In the genomic region with DNA sequence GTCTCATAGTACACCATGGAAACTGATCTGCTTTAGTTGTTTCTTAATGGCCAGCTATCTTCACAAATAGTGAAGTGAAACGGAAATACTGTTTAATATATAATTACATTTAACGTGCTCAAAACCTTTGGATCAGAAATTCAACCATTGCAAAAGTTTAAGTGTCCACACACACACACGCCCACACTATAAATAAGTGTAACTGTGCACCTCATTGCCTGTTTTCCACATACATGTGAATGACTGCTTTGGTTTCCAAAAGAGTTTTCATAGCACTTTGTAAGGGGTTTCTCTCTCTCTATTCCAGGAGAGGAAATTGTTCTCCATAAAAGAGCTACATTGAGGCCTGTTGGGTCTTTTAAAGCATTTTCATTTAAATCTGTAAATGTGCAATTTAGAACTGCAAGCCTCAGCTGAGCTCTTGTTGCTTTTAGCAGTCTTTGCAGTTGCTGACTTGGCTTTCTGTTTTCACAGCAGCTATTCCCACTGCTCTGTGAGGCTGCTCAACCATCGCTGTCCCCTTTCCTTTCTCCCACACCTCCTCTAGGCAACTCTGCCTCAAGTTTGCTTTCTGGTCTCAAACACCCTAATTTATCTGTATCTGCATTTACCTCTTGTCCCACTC, we compare ENCODE assay signal across 14 cellular contexts.
A peak's percentile ranks its signal among the peaks of the same experiment; 100 is the strongest.
DNase-seq lines count a peak whose midpoint lies in the region; ATAC-seq and TF ChIP-seq lines count a peak whose summit lies in the region.
"Had no signal": no experiment of that assay in that cellular context is flagged by ENCODE, and none has a peak within 500 bp of the region (broad histone marks: within the 10 kb centered on the region; RNA-seq: fewer than 3 reads in every experiment).

No MANE protein-coding gene starts in this region.

- intact Hi-C loops in dorsolateral prefrontal cortex (cut with DNase I), result no loop called here
- intact Hi-C loops in right cardiac atrium (cut with DNase I), result loop anchor here in 1 of 4 donors (10.0 kb wide), 2 partner anchors 247 to 333 kb away; no protein-coding TSS in a partner anchor
- intact Hi-C loops in lower lobe of right lung (cut with DNase I), result no loop called here

- no peak overlapping the region for H3K23ac ChIP-seq in H9 (ENCODE audit: insufficient read length, low read depth, low read length)

- H3K4me2 ChIP-seq in H9 (ENCODE audit: insufficient read depth, insufficient read length, low read length), result peak overlapping the region; percentile 1

- H3K27me3 ChIP-seq in H9 (ENCODE audit: insufficient read depth, low read length) (no peaks in the 10 kb centered on the region), dorsolateral prefrontal cortex (no peaks in the 10 kb centered on the region), right cardiac atrium (ENCODE audit: control insufficient read depth, insufficient read depth) (no peaks in the 10 kb centered on the region), skeletal muscle tissue (ENCODE audit: control insufficient read depth in 3 of 3, insufficient read depth in 3 of 3, low read length in 3 of 3) (no peaks in the 10 kb centered on the region), lower lobe of right lung (ENCODE audit: low read depth) (no peaks in the 10 kb centered on the region)

- no peak overlapping the region for H3K56ac ChIP-seq in H9 (ENCODE audit: insufficient read length, low read depth, low read length)

- no peak overlapping the region for H3T11ph ChIP-seq in H9 (ENCODE audit: low read length)

- H3K27me3 Mint-ChIP-seq in H9 (ENCODE audit: low read depth), result no peaks in the 10 kb centered on the region

- H3K79me1 ChIP-seq in H9 (ENCODE audit: insufficient read depth, low read depth, low read length, poor library complexity, severe bottlenecking), result no peaks in the 10 kb centered on the region

- H2AK5ac ChIP-seq in H9 (ENCODE audit: insufficient read length, low read length), result no peak overlapping the region

- H3K36me3 Mint-ChIP-seq in H9 (ENCODE audit: insufficient read depth in 1 of 3, low read depth in 3 of 3), result no peaks in the 10 kb centered on the region; a peak in 2 of 7 replicates

- DNase-seq in H9 (no peak), dorsolateral prefrontal cortex (no peak), right cardiac atrium (no peak), lower lobe of right lung (no peak), omental fat pad (ENCODE audit: low spot score) (no peak)
- DNase-seq: activated CD8-positive, alpha-beta memory T cell treated with anti-CD3 and anti-CD28 coated beads, Interleukin-2, amount 50 U/mL, for 48 hours; activated gamma-delta T cell treated with Interleukin-2 at 50 U/mL for 16 hours; AML-193; cortex of kidney; EL; NCI-H2107; NCI-H69 had no signal

- H4K20me1 ChIP-seq in H9 (ENCODE audit: control insufficient read depth, insufficient read depth, insufficient read length), result no peaks in the 10 kb centered on the region

- H3K9ac ChIP-seq in H9 (ENCODE audit: extremely low read depth, insufficient read length, low read length) (no peak overlapping the region), skeletal muscle tissue (ENCODE audit: low read depth in 1 of 3, low read length in 3 of 3) (peak overlapping the region in 1 of 3 donors; percentile 6)

- H3K27ac ChIP-seq in H9 (ENCODE audit: insufficient read length, low read depth, low read length) (no peak overlapping the region), dorsolateral prefrontal cortex (peak overlapping the region in 53 of 59 donors; percentile 1 to 82 (median 52)), right cardiac atrium (ENCODE audit: low read length) (no peak overlapping the region), skeletal muscle tissue (ENCODE audit: low read depth, low read length) (peak overlapping the region; percentile 6), lower lobe of right lung (no peak overlapping the region)

- H3K9me3 ChIP-seq in H9 (ENCODE audit: control insufficient read depth, low read depth, low read length) (no peaks in the 10 kb centered on the region), right cardiac atrium (ENCODE audit: control insufficient read depth, low read length) (no peaks in the 10 kb centered on the region), skeletal muscle tissue (ENCODE audit: control insufficient read depth in 3 of 3, low read length in 3 of 3) (no peaks in the 10 kb centered on the region), lower lobe of right lung (no peaks in the 10 kb centered on the region)

- no peak overlapping the region for H4K5ac ChIP-seq in H9 (ENCODE audit: insufficient read length, low read depth, low read length)

- H2AFZ ChIP-seq in H9 (ENCODE audit: low read length), result no peak overlapping the region

- no peak overlapping the region for H2BK20ac ChIP-seq in H9 (ENCODE audit: low read depth, low read length, poor library complexity, severe bottlenecking)

- no peaks in the 10 kb centered on the region for H3K23me2 ChIP-seq in H9 (ENCODE audit: insufficient read length, low read depth, low read length, poor library complexity, severe bottlenecking)

- no peak overlapping the region for H2BK12ac ChIP-seq in H9 (ENCODE audit: insufficient read length, low read depth, low read length)

- H4K8ac ChIP-seq in H9 (replicated peaks; ENCODE audit: insufficient read length, low read depth, low read length), result no peak overlapping the region

- H3K14ac ChIP-seq in H9 (ENCODE audit: insufficient read depth, low read length), result no peak overlapping the region

- H2BK5ac ChIP-seq in H9 (ENCODE audit: insufficient read length, low read length), result no peak overlapping the region

- no peaks in the 10 kb centered on the region for H3K9me3 Mint-ChIP-seq in H9

- peaks cover 14 to 17% of the 10 kb centered on the region in 2 experiments for H3K4me1 Mint-ChIP-seq in H9

- peak overlapping the region in 58 of 59 donors; percentile 5 to 65 (median 37) for H3K4me3 ChIP-seq in dorsolateral prefrontal cortex
- peak overlapping the region; percentile 42 for H3K4me3 ChIP-seq in right cardiac atrium (ENCODE audit: low read length)
- peak overlapping the region in 1 of 3 donors; percentile 26 for H3K4me3 ChIP-seq in skeletal muscle tissue (ENCODE audit: low read length in 3 of 3)
- no peak overlapping the region for H3K4me3 ChIP-seq in lower lobe of right lung

- H3K36me3 ChIP-seq in skeletal muscle tissue (ENCODE audit: control insufficient read depth in 3 of 3, insufficient read depth in 3 of 3, low read length in 3 of 3) (peaks cover 0 to 5% (median 3%) of the 10 kb centered on the region in 3 donors), lower lobe of right lung (peaks cover 10% of the 10 kb centered on the region)

- H3K27ac Mint-ChIP-seq in H9, result peak overlapping the region in 2 of 3 experiments; percentile 45; a peak in 5 of 7 replicates

- H2BK15ac ChIP-seq in H9 (ENCODE audit: low read depth, low read length), result no peak overlapping the region

- H3K4me1 ChIP-seq in H9 (ENCODE audit: insufficient read depth, low read length) (no peaks in the 10 kb centered on the region; the same call in 1 of the 2 replicates), right cardiac atrium (ENCODE audit: control insufficient read depth, insufficient read depth, low read length) (peaks cover 10% of the 10 kb centered on the region), skeletal muscle tissue (ENCODE audit: control insufficient read depth in 3 of 3, insufficient read depth in 3 of 3, low read length in 3 of 3) (peaks cover 0 to 13% (median 9%) of the 10 kb centered on the region in 3 donors), lower lobe of right lung (no peaks in the 10 kb centered on the region)

- H3K79me2 ChIP-seq in H9 (ENCODE audit: insufficient read depth, low read length), result no peaks in the 10 kb centered on the region

- no peak overlapping the region for H3K18ac ChIP-seq in H9 (ENCODE audit: insufficient read length, low read depth, low read length)

- no peak overlapping the region for H2BK120ac ChIP-seq in H9 (ENCODE audit: low read depth, low read length, poor library complexity, severe bottlenecking)

- WGBS in H9 (ENCODE audit: extremely low coverage, insufficient read length, low lambda C conversion rate), result no CpG with 5 or more reads among the region's 4 CpGs
- WGBS in right cardiac atrium, result 64% methylated on average over 4 of the region's 4 CpGs

- no peak overlapping the region; a peak in 1 of 5 replicates for H3K4me3 Mint-ChIP-seq in H9

- TF ChIP-seq CTCF in H9 (conservative IDR thresholded peaks at IDR 0.05) (no peak), dorsolateral prefrontal cortex (IDR thresholded peaks at IDR 0.05 in 54 of 56, conservative IDR thresholded peaks at IDR 0.05 in 2 of 56; ENCODE audit: low read depth in 1 of 56, partially characterized antibody in 56 of 56) (peak in 1 of 56 donors; percentile 20), lower lobe of right lung (IDR thresholded peaks at IDR 0.05) (no peak), omental fat pad (IDR thresholded peaks at IDR 0.05) (no peak)

- peak in 1 of 2 donors; percentile 30 for ATAC-seq in right cardiac atrium
- no peak for ATAC-seq in lower lobe of right lung
- no peak for ATAC-seq in esophagus mucosa
- ATAC-seq in omental fat pad (ENCODE audit: low FRiP score), result no peak

- no peak overlapping the region for H3K4ac ChIP-seq in H9 (ENCODE audit: low read depth, low read length)

- no peak overlapping the region for H4K91ac ChIP-seq in H9 (ENCODE audit: insufficient read length, low read depth, low read length)

Comparison
In these comparisons a context has a peak if more than half of its experiments do, and no peak if none do; other contexts are left out.
1. H3K27ac ChIP-seq: peak in dorsolateral prefrontal cortex (53 of 59) and skeletal muscle tissue (single experiment); none in H9 (single experiment), right cardiac atrium (single experiment) and lower lobe of right lung (single experiment).